ENCODE assay signal across 18 cellular contexts in the genomic region with DNA sequence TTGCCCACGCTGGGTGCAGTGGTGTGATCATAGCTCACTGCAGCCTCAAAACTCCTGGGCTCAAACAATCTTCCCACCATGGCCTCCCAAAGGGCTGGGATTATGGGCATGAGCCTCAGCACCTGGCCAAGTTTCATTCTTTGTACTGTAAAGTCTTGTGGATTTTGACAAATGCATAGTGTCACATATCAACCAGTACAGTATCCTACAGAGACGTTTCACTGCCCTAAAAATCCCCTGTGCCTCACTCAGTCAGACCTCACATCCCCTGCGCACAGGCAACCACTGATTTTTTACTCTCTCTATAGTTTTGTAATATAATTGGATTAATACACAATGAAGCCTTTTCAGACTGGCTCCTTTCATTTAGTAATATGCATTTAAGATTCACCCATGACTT.
DNase-seq lines count a peak whose midpoint lies in the region; ATAC-seq, FAIRE-seq and TF ChIP-seq lines count a peak whose summit lies in the region.
"Had no signal": no experiment of that assay in that cellular context is flagged by ENCODE, and none has a peak within 500 bp of the region (broad histone marks: within the 10 kb centered on the region; RNA-seq: fewer than 3 reads in every experiment).

No MANE protein-coding gene starts in this region.

- DNase-seq in GM12878 (ENCODE audit: low read depth, low spot score) (no peak), left colon (no peak), GM19239 (ENCODE audit: insufficient read length, low spot score) (no peak)
- DNase-seq: AML-193; Caco-2; Calu3; CD4-positive, alpha-beta T cell; CD8-positive, alpha-beta T cell; DMS79 treated with DMSO at 0.1 percent for 48 hours; GF-D8 had no signal

- no peaks in the 10 kb centered on the region for H3K36me3 ChIP-seq in GM12878 (ENCODE audit: control insufficient read depth in 2 of 2, insufficient read depth in 2 of 2, low read length in 1 of 2)
- H3K36me3 ChIP-seq: BLaER1 treated with 17β-estradiol and CSF1 and Interleukin-3, amounts not matched to agents 10 nM and 100 nM had no signal

- no peak for TF ChIP-seq RAD21 in GM12878 (IDR thresholded peaks at IDR 0.05; ENCODE audit: insufficient read depth, low read depth, low read length)

- no peak overlapping the region for H3K4me2 ChIP-seq in GM12878 (ENCODE audit: control insufficient read depth, insufficient read depth)
- H3K4me2 ChIP-seq: A549; BLaER1 treated with 17β-estradiol and CSF1 and Interleukin-3, amounts not matched to agents 10 nM and 100 nM had no signal

- in situ Hi-C loops in GM12878 (cut with MboI): no loop called here

- WGBS in GM12878 (ENCODE audit: insufficient coverage, insufficient replicate concordance, low lambda C conversion rate, missing lambda C conversion rate): 66% methylated on average over 3 of the region's 3 CpGs

- TF ChIP-seq EP300 in GM12878 (IDR thresholded peaks at IDR 0.05; ENCODE audit: borderline replicate concordance in 1 of 2, control insufficient read depth in 1 of 2, low read depth in 2 of 2, low read length in 2 of 2): no peak

- no peaks in the 10 kb centered on the region for H4K20me1 ChIP-seq in GM12878 (ENCODE audit: control insufficient read depth, insufficient read depth)
- H4K20me1 ChIP-seq: BLaER1 treated with 17β-estradiol and CSF1 and Interleukin-3, amounts not matched to agents 10 nM and 100 nM had no signal

- FAIRE-seq in GM12878 (lab: Jason Lieb, UNC): no peak
- no peak for FAIRE-seq in GM19239 (lab: Jason Lieb, UNC)
- FAIRE-seq: A549, D721Med, G401.6 had no signal

- no peaks in the 10 kb centered on the region for H3K79me2 ChIP-seq in GM12878 (ENCODE audit: control insufficient read depth, insufficient read depth, low read length)

- H3K27me3 ChIP-seq in GM12878 (replicated peaks in 1 of 2; ENCODE audit: control insufficient read depth in 2 of 2, insufficient read depth in 2 of 2, low read length in 1 of 2): no peaks in the 10 kb centered on the region
- H3K27me3 ChIP-seq: BLaER1 treated with 17β-estradiol and CSF1 and Interleukin-3, amounts not matched to agents 10 nM and 100 nM had no signal

- no peak overlapping the region for H3K27ac ChIP-seq in GM12878 (ENCODE audit: control insufficient read depth, insufficient read depth)
- H3K27ac ChIP-seq: 22Rv1; A549; BLaER1 treated with 17β-estradiol and CSF1 and Interleukin-3, amounts not matched to agents 10 nM and 100 nM; C4-2B had no signal

- peaks cover 6% of the 10 kb centered on the region; the same call in 1 of the 2 replicates for H3K4me1 ChIP-seq in GM12878 (ENCODE audit: control insufficient read depth, insufficient read depth, low read length)
- H3K4me1 ChIP-seq: BLaER1 treated with 17β-estradiol and CSF1 and Interleukin-3, amounts not matched to agents 10 nM and 100 nM; Caco-2 had no signal

- no peaks in the 10 kb centered on the region; the same call in 2 of the 3 replicates for H3K9me3 ChIP-seq in GM12878 (replicated peaks; ENCODE audit: control insufficient read depth, insufficient read depth, low read length)
- H3K9me3 ChIP-seq: A549, Caco-2 had no signal

- TF ChIP-seq CTCF in GM12878 (IDR thresholded peaks at IDR 0.05 in 2 of 3, conservative IDR thresholded peaks at IDR 0.05 in 1 of 3; ENCODE audit: control insufficient read depth in 2 of 3, extremely low read depth in 1 of 3, insufficient read depth in 1 of 3, low read depth in 3 of 3, low read length in 3 of 3): no peak

- no peak overlapping the region for H3K9ac ChIP-seq in GM12878 (ENCODE audit: control insufficient read depth, insufficient read depth, low read length)
- H3K9ac ChIP-seq: BLaER1 treated with 17β-estradiol and CSF1 and Interleukin-3, amounts not matched to agents 10 nM and 100 nM had no signal

- POLR2A ChIA-PET in GM12878 (lab: Charles Lee): interaction anchor here (0.8 kb wide), 1 partner anchor 13 kb away, joined by 3 read pairs; no protein-coding TSS in a partner anchor

- CTCF ChIA-PET in GM12878 (lab: Yijun Ruan, JAX): interaction anchor here (1.3 to 1.8 kb wide), 2 partner anchors 9 to 13 kb away, joined by 3 to 6 read pairs; no protein-coding TSS in a partner anchor

- no peak overlapping the region for H3K4me3 ChIP-seq in GM12878
- H3K4me3 ChIP-seq: A549; BLaER1 treated with 17β-estradiol and CSF1 and Interleukin-3, amounts not matched to agents 10 nM and 100 nM had no signal

- SMC1A ChIA-PET in GM12878 (lab: Charles Lee; ENCODE audit: uncharacterized antibody, unreplicated experiment): interaction anchor here (0.7 to 5.9 kb wide), 4 partner anchors 8 to 28 kb away, joined by 3 to 45 read pairs (median 4); no protein-coding TSS in a partner anchor

- intact Hi-C loops in GM12878 (cut with micrococcal nuclease; ENCODE audit: unreplicated experiment) (no loop called here), left colon (cut with DNase I, micrococcal nuclease) (no loop called here)

- ATAC-seq in GM21717 (IDR thresholded peaks at IDR 0.05; ENCODE audit: unreplicated experiment): peak; percentile 51
- ATAC-seq in HG02852 (IDR thresholded peaks at IDR 0.05; ENCODE audit: unreplicated experiment): peak; percentile 54
- peak; percentile 56 for ATAC-seq in GM12878
- ATAC-seq in left colon: no peak
- ATAC-seq: A549; CD8-positive, alpha-beta T cell had no signal

- RAD21 ChIA-PET in GM12878 (lab: Charles Lee; ENCODE audit: unreplicated experiment): interaction anchor here (0.6 kb wide), 1 partner anchor 93 kb away, joined by 3 read pairs; no protein-coding TSS in a partner anchor

- no peak overlapping the region for H2AFZ ChIP-seq in GM12878 (ENCODE audit: control insufficient read depth, low read depth, low read length)

- no TSS peak for BruUV-seq in GM12878 (replicated peaks; lab: Mats Ljungman, UMichigan)

- TF ChIP-seq POLR2A in GM12878 (IDR thresholded peaks at IDR 0.05; ENCODE audit: low read depth, low read length): no peak

TF ChIP-seq in GM12878, 131 proteins besides CTCF, POLR2A, EP300 and RAD21:
- TF ChIP-seq YBX1 (IDR thresholded peaks at IDR 0.05) (no peak), RFX5 (IDR thresholded peaks at IDR 0.05; ENCODE audit: low read depth, low read length) (no peak)
- TF ChIP-seq, protein P1, sequence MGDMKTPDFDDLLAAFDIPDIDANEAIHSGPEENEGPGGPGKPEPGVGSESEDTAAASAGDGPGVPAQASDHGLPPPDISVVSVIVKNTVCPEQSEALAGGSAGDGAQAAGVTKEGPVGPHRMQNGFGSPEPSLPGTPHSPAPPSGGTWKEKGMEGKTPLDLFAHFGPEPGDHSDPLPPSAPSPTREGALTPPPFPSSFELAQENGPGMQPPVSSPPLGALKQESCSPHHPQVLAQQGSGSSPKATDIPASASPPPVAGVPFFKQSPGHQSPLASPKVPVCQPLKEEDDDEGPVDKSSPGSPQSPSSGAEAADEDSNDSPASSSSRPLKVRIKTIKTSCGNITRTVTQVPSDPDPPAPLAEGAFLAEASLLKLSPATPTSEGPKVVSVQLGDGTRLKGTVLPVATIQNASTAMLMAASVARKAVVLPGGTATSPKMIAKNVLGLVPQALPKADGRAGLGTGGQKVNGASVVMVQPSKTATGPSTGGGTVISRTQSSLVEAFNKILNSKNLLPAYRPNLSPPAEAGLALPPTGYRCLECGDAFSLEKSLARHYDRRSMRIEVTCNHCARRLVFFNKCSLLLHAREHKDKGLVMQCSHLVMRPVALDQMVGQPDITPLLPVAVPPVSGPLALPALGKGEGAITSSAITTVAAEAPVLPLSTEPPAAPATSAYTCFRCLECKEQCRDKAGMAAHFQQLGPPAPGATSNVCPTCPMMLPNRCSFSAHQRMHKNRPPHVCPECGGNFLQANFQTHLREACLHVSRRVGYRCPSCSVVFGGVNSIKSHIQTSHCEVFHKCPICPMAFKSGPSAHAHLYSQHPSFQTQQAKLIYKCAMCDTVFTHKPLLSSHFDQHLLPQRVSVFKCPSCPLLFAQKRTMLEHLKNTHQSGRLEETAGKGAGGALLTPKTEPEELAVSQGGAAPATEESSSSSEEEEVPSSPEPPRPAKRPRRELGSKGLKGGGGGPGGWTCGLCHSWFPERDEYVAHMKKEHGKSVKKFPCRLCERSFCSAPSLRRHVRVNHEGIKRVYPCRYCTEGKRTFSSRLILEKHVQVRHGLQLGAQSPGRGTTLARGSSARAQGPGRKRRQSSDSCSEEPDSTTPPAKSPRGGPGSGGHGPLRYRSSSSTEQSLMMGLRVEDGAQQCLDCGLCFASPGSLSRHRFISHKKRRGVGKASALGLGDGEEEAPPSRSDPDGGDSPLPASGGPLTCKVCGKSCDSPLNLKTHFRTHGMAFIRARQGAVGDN (IDR thresholded peaks at IDR 0.05): no peak
- TF ChIP-seq, protein P2, sequence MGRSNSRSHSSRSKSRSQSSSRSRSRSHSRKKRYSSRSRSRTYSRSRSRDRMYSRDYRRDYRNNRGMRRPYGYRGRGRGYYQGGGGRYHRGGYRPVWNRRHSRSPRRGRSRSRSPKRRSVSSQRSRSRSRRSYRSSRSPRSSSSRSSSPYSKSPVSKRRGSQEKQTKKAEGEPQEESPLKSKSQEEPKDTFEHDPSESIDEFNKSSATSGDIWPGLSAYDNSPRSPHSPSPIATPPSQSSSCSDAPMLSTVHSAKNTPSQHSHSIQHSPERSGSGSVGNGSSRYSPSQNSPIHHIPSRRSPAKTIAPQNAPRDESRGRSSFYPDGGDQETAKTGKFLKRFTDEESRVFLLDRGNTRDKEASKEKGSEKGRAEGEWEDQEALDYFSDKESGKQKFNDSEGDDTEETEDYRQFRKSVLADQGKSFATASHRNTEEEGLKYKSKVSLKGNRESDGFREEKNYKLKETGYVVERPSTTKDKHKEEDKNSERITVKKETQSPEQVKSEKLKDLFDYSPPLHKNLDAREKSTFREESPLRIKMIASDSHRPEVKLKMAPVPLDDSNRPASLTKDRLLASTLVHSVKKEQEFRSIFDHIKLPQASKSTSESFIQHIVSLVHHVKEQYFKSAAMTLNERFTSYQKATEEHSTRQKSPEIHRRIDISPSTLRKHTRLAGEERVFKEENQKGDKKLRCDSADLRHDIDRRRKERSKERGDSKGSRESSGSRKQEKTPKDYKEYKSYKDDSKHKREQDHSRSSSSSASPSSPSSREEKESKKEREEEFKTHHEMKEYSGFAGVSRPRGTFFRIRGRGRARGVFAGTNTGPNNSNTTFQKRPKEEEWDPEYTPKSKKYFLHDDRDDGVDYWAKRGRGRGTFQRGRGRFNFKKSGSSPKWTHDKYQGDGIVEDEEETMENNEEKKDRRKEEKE (IDR thresholded peaks at IDR 0.05): no peak
- TF ChIP-seq, protein P3, sequence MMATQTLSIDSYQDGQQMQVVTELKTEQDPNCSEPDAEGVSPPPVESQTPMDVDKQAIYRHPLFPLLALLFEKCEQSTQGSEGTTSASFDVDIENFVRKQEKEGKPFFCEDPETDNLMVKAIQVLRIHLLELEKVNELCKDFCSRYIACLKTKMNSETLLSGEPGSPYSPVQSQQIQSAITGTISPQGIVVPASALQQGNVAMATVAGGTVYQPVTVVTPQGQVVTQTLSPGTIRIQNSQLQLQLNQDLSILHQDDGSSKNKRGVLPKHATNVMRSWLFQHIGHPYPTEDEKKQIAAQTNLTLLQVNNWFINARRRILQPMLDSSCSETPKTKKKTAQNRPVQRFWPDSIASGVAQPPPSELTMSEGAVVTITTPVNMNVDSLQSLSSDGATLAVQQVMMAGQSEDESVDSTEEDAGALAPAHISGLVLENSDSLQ (IDR thresholded peaks at IDR 0.05): no peak
